In the genomic region with DNA sequence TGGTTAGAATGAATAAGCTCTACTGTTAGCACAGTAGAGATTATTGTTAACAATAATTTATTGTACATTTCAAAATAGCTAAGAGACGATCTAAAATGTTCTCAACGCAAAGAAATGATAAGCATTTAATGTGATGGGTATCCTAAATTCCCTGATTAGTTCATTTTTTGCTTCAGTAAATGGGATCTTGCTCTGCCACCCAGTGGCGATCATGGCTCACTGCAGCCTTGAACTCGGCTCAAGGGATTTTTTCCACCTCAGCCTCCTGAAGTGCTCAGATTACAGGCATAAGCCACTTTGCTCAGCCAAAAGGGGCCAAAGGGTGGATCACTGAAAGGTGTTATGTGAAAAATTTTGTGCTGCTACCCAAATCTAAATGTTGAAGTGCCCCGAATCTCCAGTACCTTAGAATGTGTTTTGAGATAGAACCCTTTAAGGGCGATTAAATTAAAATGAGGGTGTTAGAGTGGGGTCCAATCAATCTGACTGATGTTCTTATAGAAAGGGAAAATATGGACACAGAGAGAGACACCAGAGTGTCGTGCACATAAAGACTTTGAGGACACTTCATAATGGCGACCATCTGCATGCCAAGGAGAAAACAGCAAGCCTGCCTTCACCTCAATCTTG, we compare ENCODE assay signal across 8 cellular contexts. TPM values are rescaled to one million over a fixed set of nuclear protein-coding genes. Genes with fewer than 3 reads are reported as not detected.
DNase-seq lines count a peak whose midpoint lies in the region; ATAC-seq lines count a peak whose summit lies in the region.

No MANE protein-coding gene starts in this region.

- in situ Hi-C loops in Caki2 (cut with HindIII; ENCODE audit: low pct_unique_long_range_greater_than_20kb, low sequenced_read_pairs) = no loop called here

- H3K27ac ChIP-seq in SJCRH30 = no peak overlapping the region

- intact Hi-C loops in head of caudate nucleus (cut with DNase I) = loop anchor here (2.0 kb wide), 1 partner anchor 99 kb away; a partner anchor contains a TSS

- no peaks in the 10 kb centered on the region for H3K4me1 ChIP-seq in SJCRH30

- no peaks in the 10 kb centered on the region for H3K4me1 Mint-ChIP-seq in activated naive CD4-positive, alpha-beta T cell treated with anti-CD3 and anti-CD28 coated beads, Interleukin-2, amount 10 ng/mL, durations not matched to agents 7 days and 5 days

- ATAC-seq in GM18517 (IDR thresholded peaks at IDR 0.05; ENCODE audit: unreplicated experiment) (no peak), GM21367 (IDR thresholded peaks at IDR 0.05; ENCODE audit: unreplicated experiment) (no peak)

- H3K36me3 Mint-ChIP-seq in activated naive CD4-positive, alpha-beta T cell treated with anti-CD3 and anti-CD28 coated beads, Interleukin-2, amount 10 ng/mL, durations not matched to agents 7 days and 5 days = no peaks in the 10 kb centered on the region

- H3K4me3 Mint-ChIP-seq in activated naive CD4-positive, alpha-beta T cell treated with anti-CD3 and anti-CD28 coated beads, Interleukin-2, amount 10 ng/mL, durations not matched to agents 7 days and 5 days = no peak overlapping the region

- H3K9me3 ChIP-seq in SJCRH30 (replicated peaks) = peaks cover 5% of the 10 kb centered on the region; the same call in 1 of the 2 replicates

- peak; percentile 51 for DNase-seq in Caki2 (ENCODE audit: low read depth)
- peak in 50 of 76 experiments; percentile 4 to 67 (median 26) for DNase-seq in HUDEP-2 (lab: John Stamatoyannopoulos, UW; ENCODE audit: unreplicated experiment in 76 of 76)
- DNase-seq in SJCRH30 = peak; percentile 44 to 81
- peak; percentile 66 for DNase-seq in activated naive CD4-positive, alpha-beta T cell treated with anti-CD3 and anti-CD28 coated beads, Interleukin-2, amount 10 ng/mL, durations not matched to agents 7 days and 5 days
- peak in 41 of 42 donors; percentile 43 to 88 (median 67) for DNase-seq in head of caudate nucleus
- DNase-seq in renal cortical epithelial cell (ENCODE audit: low read depth) = peak; percentile 51

- CTCF ChIA-PET in activated naive CD4-positive, alpha-beta T cell treated with anti-CD3 and anti-CD28 coated beads, Interleukin-2, amount 10 ng/mL, durations not matched to agents 7 days and 5 days (lab: Charles Lee) = interaction anchor here (0.6 to 2.3 kb wide), 8 partner anchors 10 to 717 kb away, joined by 3 to 16 read pairs (median 4); a partner anchor contains a TSS

- no peaks in the 10 kb centered on the region for H3K9me3 Mint-ChIP-seq in activated naive CD4-positive, alpha-beta T cell treated with anti-CD3 and anti-CD28 coated beads, Interleukin-2, amount 10 ng/mL, durations not matched to agents 7 days and 5 days

- H3K4me3 ChIP-seq in SJCRH30 = no peak overlapping the region

- no peaks in the 10 kb centered on the region for H3K27me3 ChIP-seq in SJCRH30

- no peaks in the 10 kb centered on the region for H3K36me3 ChIP-seq in SJCRH30

- no peak overlapping the region for H3K27ac Mint-ChIP-seq in activated naive CD4-positive, alpha-beta T cell treated with anti-CD3 and anti-CD28 coated beads, Interleukin-2, amount 10 ng/mL, durations not matched to agents 7 days and 5 days

- peaks cover 3% of the 10 kb centered on the region for H3K27me3 Mint-ChIP-seq in activated naive CD4-positive, alpha-beta T cell treated with anti-CD3 and anti-CD28 coated beads, Interleukin-2, amount 10 ng/mL, durations not matched to agents 7 days and 5 days

RNA-seq across cellular contexts. Expression of a gene that starts 31.5 kb away (rescaled TPM):
- 11.9 and 37.7 TPM in 2 replicates for total RNA-seq in Caki2 (2014; rRNA removed; shearing (Covaris generic); ENCODE audit: low replicate concordance)
- 19.1 and 23.4 TPM in 2 replicates for total RNA-seq in SJCRH30 (2014; rRNA removed; shearing (Covaris generic))
- 12.7 and 31.6 TPM in 2 replicates for total RNA-seq in renal cortical epithelial cell

RNA-seq across cellular contexts. Expression of a gene that starts 48.0 kb away (rescaled TPM):
- total RNA-seq in Caki2 (2014; rRNA removed; shearing (Covaris generic); ENCODE audit: low replicate concordance) = 236 and 278 TPM in 2 replicates
- total RNA-seq in SJCRH30 (2014; rRNA removed; shearing (Covaris generic)) = 175 and 190 TPM in 2 replicates
- 293 and 385 TPM in 2 replicates for total RNA-seq in renal cortical epithelial cell

RNA-seq across cellular contexts. Expression of a gene that starts 59.1 kb away (rescaled TPM):
- total RNA-seq in Caki2 (2014; rRNA removed; shearing (Covaris generic); ENCODE audit: low replicate concordance) = 4.5 and 7.4 TPM in 2 replicates
- total RNA-seq in SJCRH30 (2014; rRNA removed; shearing (Covaris generic)) = 14.6 and 17.3 TPM in 2 replicates
- 5.7 and 12.0 TPM in 2 replicates for total RNA-seq in renal cortical epithelial cell
